Comparison of ENCODE assay signal across 30 cellular contexts in the genomic region with DNA sequence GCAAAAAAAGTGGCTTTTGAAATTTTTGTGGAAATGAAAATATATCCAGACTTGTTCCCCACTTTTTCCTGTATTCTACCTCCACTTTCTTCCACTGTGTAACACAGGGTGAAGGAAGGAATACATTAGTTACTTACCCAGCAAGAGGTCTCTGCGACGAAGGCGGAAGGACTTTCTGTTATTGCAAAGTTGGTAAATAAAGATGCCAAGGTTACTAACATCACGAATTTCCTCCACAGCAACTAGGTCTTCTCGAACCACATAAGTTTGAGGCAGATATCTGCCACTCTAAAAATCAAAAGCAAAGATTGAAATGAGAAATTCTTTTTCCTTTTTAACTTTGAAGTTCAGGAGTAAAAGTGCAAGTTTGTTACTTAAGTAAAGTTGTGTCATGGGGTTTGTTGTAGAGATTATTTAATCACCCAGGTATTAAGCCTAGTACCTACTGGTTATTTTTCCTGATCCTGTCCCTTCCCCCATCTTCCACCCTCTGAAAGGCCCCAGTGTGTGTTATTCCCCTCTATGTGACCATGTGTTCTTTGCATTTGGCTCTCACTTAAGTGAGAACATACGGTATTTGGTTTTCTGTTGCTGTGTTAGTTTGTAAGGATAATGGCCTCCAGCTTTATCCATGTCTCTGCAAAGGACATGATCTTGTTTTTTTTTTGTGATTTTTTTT. TPM values are rescaled to one million over a fixed set of nuclear protein-coding genes. Genes with fewer than 3 reads are reported as not detected.
DNase-seq lines count a peak whose midpoint lies in the region; ATAC-seq and TF ChIP-seq lines count a peak whose summit lies in the region.
"Had no signal": no experiment of that assay in that cellular context is flagged by ENCODE, and none has a peak within 500 bp of the region (broad histone marks: within the 10 kb centered on the region; RNA-seq: fewer than 3 reads in every experiment).

No MANE protein-coding gene starts in this region.

- H3K4me3 Mint-ChIP-seq in activated T-cell treated with anti-CD3 and anti-CD28 coated beads, Interleukin-2, amount 50 U/mL, for 4 hours: peak overlapping the region; percentile 4
- peak overlapping the region in 5 of 7 donors; percentile 3 to 30 (median 27) for H3K4me3 Mint-ChIP-seq in CD8-positive, alpha-beta memory T cell
- H3K4me3 Mint-ChIP-seq in activated CD4-positive, alpha-beta memory T cell treated with anti-CD3 and anti-CD28 coated beads, Interleukin-2, amount 10 ng/mL, durations not matched to agents 7 days and 5 days: peak overlapping the region; percentile 61

- H3K9me3 ChIP-seq in CD8-positive, alpha-beta memory T cell (ENCODE audit: low read length): no peaks in the 10 kb centered on the region
- no peaks in the 10 kb centered on the region for H3K9me3 ChIP-seq in WERI-Rb-1 (ENCODE audit: severe bottlenecking)
- H3K9me3 ChIP-seq: esophagus squamous epithelium, heart right ventricle, spleen, suprapubic skin, upper lobe of right lung had no signal

- no peaks in the 10 kb centered on the region for H3K27me3 Mint-ChIP-seq in activated T-cell treated with anti-CD3 and anti-CD28 coated beads, Interleukin-2, amount 50 U/mL, for 4 hours (ENCODE audit: low read depth)
- peaks cover 0 to 3% of the 10 kb centered on the region in 2 donors for H3K27me3 Mint-ChIP-seq in CD8-positive, alpha-beta memory T cell
- no peaks in the 10 kb centered on the region for H3K27me3 Mint-ChIP-seq in activated CD4-positive, alpha-beta memory T cell treated with anti-CD3 and anti-CD28 coated beads, Interleukin-2, amount 10 ng/mL, durations not matched to agents 7 days and 5 days

- in situ Hi-C loops in KBM-7 (cut with MboI; ENCODE audit: low pct_unique_long_range_greater_than_20kb, low sequenced_read_pairs): no loop called here

- no peaks in the 10 kb centered on the region for H3K9me3 Mint-ChIP-seq in activated T-cell treated with anti-CD3 and anti-CD28 coated beads, Interleukin-2, amount 50 U/mL, for 4 hours
- H3K9me3 Mint-ChIP-seq in CD8-positive, alpha-beta memory T cell: no peaks in the 10 kb centered on the region
- H3K9me3 Mint-ChIP-seq in activated CD4-positive, alpha-beta memory T cell treated with anti-CD3 and anti-CD28 coated beads, Interleukin-2, amount 10 ng/mL, durations not matched to agents 7 days and 5 days: no peaks in the 10 kb centered on the region

- POLR2A ChIA-PET in CD8-positive, alpha-beta memory T cell (lab: Charles Lee): no interaction called here
- POLR2A ChIA-PET in activated CD4-positive, alpha-beta memory T cell treated with anti-CD3 and anti-CD28 coated beads, Interleukin-2, amount 10 ng/mL, durations not matched to agents 7 days and 5 days (lab: Charles Lee): no interaction called here

- no peaks in the 10 kb centered on the region for H3K4me1 ChIP-seq in CD8-positive, alpha-beta memory T cell (ENCODE audit: insufficient read depth, low read length)
- H3K4me1 ChIP-seq: heart right ventricle, spleen, suprapubic skin, upper lobe of right lung had no signal

- H3K36me3 ChIP-seq in CD8-positive, alpha-beta memory T cell (ENCODE audit: insufficient read depth, low read length): no peaks in the 10 kb centered on the region
- H3K36me3 ChIP-seq in WERI-Rb-1: no peaks in the 10 kb centered on the region
- H3K36me3 ChIP-seq: esophagus squamous epithelium, spleen, suprapubic skin, upper lobe of right lung had no signal

- no peaks in the 10 kb centered on the region for H3K27me3 ChIP-seq in CD8-positive, alpha-beta memory T cell (ENCODE audit: insufficient read depth, low read length, poor library complexity, severe bottlenecking)
- H3K27me3 ChIP-seq in WERI-Rb-1 (ENCODE audit: insufficient read depth, low read depth, severe bottlenecking): peaks cover 13% of the 10 kb centered on the region
- H3K27me3 ChIP-seq: esophagus squamous epithelium, spleen, suprapubic skin, upper lobe of right lung had no signal

- no peak for TF ChIP-seq CTCF in WERI-Rb-1 (IDR thresholded peaks at IDR 0.05; ENCODE audit: low read depth, low read length)

- H3K27ac ChIP-seq in CD8-positive, alpha-beta memory T cell (ENCODE audit: low read depth, low read length): no peak overlapping the region
- no peak overlapping the region for H3K27ac ChIP-seq in WERI-Rb-1
- H3K27ac ChIP-seq: esophagus squamous epithelium, heart right ventricle, spleen, suprapubic skin, upper lobe of right lung had no signal

- CTCF ChIA-PET in CD8-positive, alpha-beta memory T cell (lab: Charles Lee): no interaction called here
- CTCF ChIA-PET in activated CD4-positive, alpha-beta memory T cell treated with anti-CD3 and anti-CD28 coated beads, Interleukin-2, amount 10 ng/mL, durations not matched to agents 7 days and 5 days (lab: Charles Lee): no interaction called here

- DNase-seq in activated T-cell treated with anti-CD3 and anti-CD28 coated beads, Interleukin-2, amount 50 U/mL, for 4 hours: no peak
- DNase-seq in activated T-cell treated with anti-CD3 and anti-CD28 coated beads, Interleukin-2, amount 50 U/mL, for 48 hours: no peak
- DNase-seq in CD8-positive, alpha-beta memory T cell: peak in 2 of 5 donors; percentile 24 to 31
- no peak for DNase-seq in activated CD4-positive, alpha-beta memory T cell treated with anti-CD3 and anti-CD28 coated beads, Interleukin-2, amount 10 ng/mL, durations not matched to agents 7 days and 5 days
- DNase-seq in central memory CD4-positive, alpha-beta T cell: peak; percentile 54
- DNase-seq in KBM-7 (no peak), WERI-Rb-1 (no peak), DMS79 treated with DMSO at 0.1 percent for 48 hours (lab: John Stamatoyannopoulos, UW) (no peak)
- DNase-seq: activated effector memory CD4-positive, alpha-beta T cell treated with anti-CD3 and anti-CD28 coated beads, Interleukin-2, amount 50 U/mL, for 16 hours; anterior cingulate cortex; DMS79; esophagus squamous epithelium; foreskin melanocyte; GF-D8; heart right ventricle; NCI-H1105; NCI-H187 treated with DMSO at 0.1 percent for 48 hours; NCI-H2171 treated with DMSO at 0.1 percent for 48 hours; NCI-H524 treated with DMSO at 0.1 percent for 48 hours; NK-92 treated with Interleukin-12 subunit alpha and Interleukin-12 subunit beta, amount 100 ng/mL, for 24 hours; PC-3; posterior cingulate gyrus; right cardiac atrium; spleen; T-helper 9 cell; upper lobe of right lung had no signal

- peaks cover 25% of the 10 kb centered on the region for H3K36me3 Mint-ChIP-seq in activated T-cell treated with anti-CD3 and anti-CD28 coated beads, Interleukin-2, amount 50 U/mL, for 4 hours (ENCODE audit: insufficient read depth)
- H3K36me3 Mint-ChIP-seq in CD8-positive, alpha-beta memory T cell: peaks cover 0 to 56% (median 14%) of the 10 kb centered on the region in 3 donors
- H3K36me3 Mint-ChIP-seq in activated CD4-positive, alpha-beta memory T cell treated with anti-CD3 and anti-CD28 coated beads, Interleukin-2, amount 10 ng/mL, durations not matched to agents 7 days and 5 days (ENCODE audit: low read depth): peaks cover 56% of the 10 kb centered on the region

- peak overlapping the region; percentile 39 to 91 (median 74) for H3K27ac Mint-ChIP-seq in CD8-positive, alpha-beta memory T cell
- H3K27ac Mint-ChIP-seq in activated CD4-positive, alpha-beta memory T cell treated with anti-CD3 and anti-CD28 coated beads, Interleukin-2, amount 10 ng/mL, durations not matched to agents 7 days and 5 days: peak overlapping the region; percentile 84

- peaks cover 22% of the 10 kb centered on the region for H3K4me1 Mint-ChIP-seq in activated T-cell treated with anti-CD3 and anti-CD28 coated beads, Interleukin-2, amount 50 U/mL, for 4 hours (ENCODE audit: low read depth)
- H3K4me1 Mint-ChIP-seq in CD8-positive, alpha-beta memory T cell: peaks cover 25 to 38% (median 29%) of the 10 kb centered on the region in 3 donors
- peaks cover 29% of the 10 kb centered on the region for H3K4me1 Mint-ChIP-seq in activated CD4-positive, alpha-beta memory T cell treated with anti-CD3 and anti-CD28 coated beads, Interleukin-2, amount 10 ng/mL, durations not matched to agents 7 days and 5 days

- ATAC-seq in activated T-cell treated with anti-CD3 and anti-CD28 coated beads, Interleukin-2, amount 50 U/mL, for 4 hours: no peak
- ATAC-seq: heart right ventricle, PC-3, right cardiac atrium, upper lobe of right lung had no signal

- H3K4me3 ChIP-seq in CD8-positive, alpha-beta memory T cell (ENCODE audit: low read length): no peak overlapping the region
- H3K4me3 ChIP-seq in WERI-Rb-1 (ENCODE audit: low read depth, low read length): no peak overlapping the region
- H3K4me3 ChIP-seq: esophagus squamous epithelium, heart right ventricle, lung, spleen, suprapubic skin, upper lobe of right lung had no signal

RNA-seq across cellular contexts. Expression of a gene that starts 5.8 kb away (rescaled TPM):
- 100 to 1,000 TPM in 1 of 3 donors, 10 to 100 TPM in 2; 52.8 to 108 (median 59.5) TPM for total RNA-seq in activated T-cell treated with anti-CD3 and anti-CD28 coated beads, Interleukin-2, amount 50 U/mL, for 4 hours
- 100 to 1,000 TPM; 106 to 107 TPM for total RNA-seq in CD8-positive, alpha-beta memory T cell
- polyA plus RNA-seq in CD8-positive, alpha-beta memory T cell: 571 TPM
- total RNA-seq in activated CD4-positive, alpha-beta memory T cell treated with anti-CD3 and anti-CD28 coated beads, Interleukin-2, amount 10 ng/mL, durations not matched to agents 7 days and 5 days: 100 to 1,000 TPM; 145 to 157 TPM
- total RNA-seq: MCF 10A, PC-3 had no signal
- polyA plus RNA-seq: BJ had no signal

Comparison
In these comparisons a context has a peak if more than half of its experiments do, and no peak if none do; other contexts are left out.
1. H3K4me3 Mint-ChIP-seq: peak in every context shown above with its lines; median percentile 61 in activated CD4-positive, alpha-beta memory T cell treated with anti-CD3 and anti-CD28 coated beads, Interleukin-2, amount 10 ng/mL, durations not matched to agents 7 days and 5 days; 27 in CD8-positive, alpha-beta memory T cell; 4 in activated T-cell treated with anti-CD3 and anti-CD28 coated beads, Interleukin-2, amount 50 U/mL, for 4 hours.